In genomic region chr1:30083800-30084464, GRCh38 we compare ENCODE assay signal across 10 cellular contexts.
A peak's percentile ranks its signal among the peaks of the same experiment; 100 is the strongest.
DNase-seq lines count a peak whose midpoint lies in the region; ATAC-seq, FAIRE-seq and TF ChIP-seq lines count a peak whose summit lies in the region.
"Had no signal": no experiment of that assay in that cellular context is flagged by ENCODE, and none has a peak within 500 bp of the region (broad histone marks: within the 10 kb centered on the region; RNA-seq: fewer than 3 reads in every experiment).

No MANE protein-coding gene starts in this region.

- intact Hi-C loops in endothelial cell of umbilical vein (cut with micrococcal nuclease) (loop anchor here (1.0 to 5.0 kb wide), 7 partner anchors 109 to 848 kb away; partner anchors contain the start of gene PTPRU), mucosa of descending colon (cut with DNase I, micrococcal nuclease) (loop anchor here in 1 of 2 donors (10.0 kb wide), 1 partner anchor 839 kb away; no protein-coding TSS in a partner anchor)
- intact Hi-C loops in CD4-positive, alpha-beta memory T cell (cut with micrococcal nuclease): no loop called here

- H3K27me3 Mint-ChIP-seq in CD4-positive, alpha-beta memory T cell: peaks cover 19 to 48% of the 10 kb centered on the region in 2 donors

- no peaks in the 10 kb centered on the region for H4K20me1 ChIP-seq in endothelial cell of umbilical vein (replicated peaks; ENCODE audit: control insufficient read depth, extremely low read depth, insufficient read depth, low read length)

- peaks cover 17% of the 10 kb centered on the region for H3K4me1 ChIP-seq in endothelial cell of umbilical vein (ENCODE audit: control insufficient read depth, extremely low read depth, insufficient read depth, low read length)
- peaks cover 3% of the 10 kb centered on the region for H3K4me1 ChIP-seq in mucosa of descending colon (ENCODE audit: low read depth)
- H3K4me1 ChIP-seq in CD4-positive, alpha-beta memory T cell (ENCODE audit: insufficient read depth, low read length): no peaks in the 10 kb centered on the region

- H3K79me2 ChIP-seq in endothelial cell of umbilical vein (ENCODE audit: control insufficient read depth, insufficient read depth, low read length): no peaks in the 10 kb centered on the region

- DNase-seq in ACHN (peak; percentile 77), MG63 (peak; percentile 38), endothelial cell of umbilical vein (ENCODE audit: low read depth, low spot score) (peak; percentile 82), mucosa of descending colon (peak in 1 of 3 donors; percentile 13), DMS 273 (lab: John Stamatoyannopoulos, UW; ENCODE audit: unreplicated experiment) (no peak), C1 segment of cervical spinal cord (lab: John Stamatoyannopoulos, UW) (no peak), putamen (ENCODE audit: low spot score) (no peak)
- no peak for DNase-seq in CD4-positive, alpha-beta memory T cell
- DNase-seq: CD4-positive, CD25-positive, alpha-beta regulatory T cell; NCI-H774 had no signal

- CTCF ChIA-PET in endothelial cell of umbilical vein (lab: Charles Lee): interaction anchor here (0.9 to 2.5 kb wide), 6 partner anchors 9 to 703 kb away, joined by 3 to 16 read pairs (median 4); no protein-coding TSS in a partner anchor
- CTCF ChIA-PET in CD4-positive, alpha-beta memory T cell (lab: Charles Lee; ENCODE audit: partially characterized antibody): no interaction called here

- peak overlapping the region; percentile 12 for H3K9ac ChIP-seq in endothelial cell of umbilical vein (replicated peaks; ENCODE audit: extremely low read depth, insufficient read depth, low read length)

- no peaks in the 10 kb centered on the region for H3K36me3 ChIP-seq in MG63
- no peaks in the 10 kb centered on the region for H3K36me3 ChIP-seq in endothelial cell of umbilical vein (ENCODE audit: control insufficient read depth in 2 of 2, extremely low read depth in 1 of 2, insufficient read depth in 2 of 2, low read length in 2 of 2)
- no peaks in the 10 kb centered on the region for H3K36me3 ChIP-seq in mucosa of descending colon (ENCODE audit: low read depth)
- H3K36me3 ChIP-seq in CD4-positive, alpha-beta memory T cell (ENCODE audit: insufficient read depth, low read length): no peaks in the 10 kb centered on the region

- peak; percentile 87 for FAIRE-seq in endothelial cell of umbilical vein (lab: Jason Lieb, UNC)

- TF ChIP-seq CTCF in endothelial cell of umbilical vein (IDR thresholded peaks at IDR 0.05; ENCODE audit: extremely low read depth in 1 of 2, insufficient read depth in 1 of 2, low read depth in 1 of 2, low read length in 2 of 2): no peak
- no peak for TF ChIP-seq CTCF in mucosa of descending colon (IDR thresholded peaks at IDR 0.05)

- peak overlapping the region; percentile 71 for H2AFZ ChIP-seq in endothelial cell of umbilical vein (ENCODE audit: low read depth, low read length)

- no TSS peak for BruUV-seq in endothelial cell of umbilical vein (replicated peaks; lab: Mats Ljungman, UMichigan)

- H3K9me3 ChIP-seq in MG63 (no peaks in the 10 kb centered on the region), endothelial cell of umbilical vein (replicated peaks; ENCODE audit: control insufficient read depth, insufficient read depth, low read length) (no peaks in the 10 kb centered on the region), mucosa of descending colon (no peaks in the 10 kb centered on the region)
- no peaks in the 10 kb centered on the region for H3K9me3 ChIP-seq in CD4-positive, alpha-beta memory T cell (ENCODE audit: control insufficient read depth in 1 of 2, low read length in 2 of 2)

- TF ChIP-seq POLR2A in endothelial cell of umbilical vein (IDR thresholded peaks at IDR 0.05; ENCODE audit: low read depth, low read length): no peak

- peak overlapping the region; percentile 68 for H3K4me2 ChIP-seq in endothelial cell of umbilical vein (ENCODE audit: insufficient read depth, low read length)

- dilution Hi-C loops in endothelial cell of umbilical vein (cut with MboI; ENCODE audit: extremely low pct_ligation_motif_present, low sequenced_read_pairs): loop anchor here (25.0 kb wide), 1 partner anchor 847 kb away; the partner anchor contains the start of genes MECR and PTPRU

- ATAC-seq in mucosa of descending colon: peak; percentile 40

- H3K9me1 ChIP-seq in endothelial cell of umbilical vein (replicated peaks; ENCODE audit: control insufficient read depth, extremely low read depth, insufficient read depth, low read length): no peaks in the 10 kb centered on the region

- H3K4me3 Mint-ChIP-seq in CD4-positive, alpha-beta memory T cell: no peak overlapping the region
- H3K4me3 Mint-ChIP-seq: CD4-positive, CD25-positive, alpha-beta regulatory T cell had no signal

- POLR2A ChIA-PET in endothelial cell of umbilical vein (lab: Charles Lee): no interaction called here
- POLR2A ChIA-PET in CD4-positive, alpha-beta memory T cell (lab: Charles Lee; ENCODE audit: partially characterized antibody): no interaction called here

- H3K27me3 ChIP-seq in MG63 (no peaks in the 10 kb centered on the region), endothelial cell of umbilical vein (ENCODE audit: control insufficient read depth in 2 of 2, insufficient read depth in 2 of 2, low read length in 2 of 2) (no peaks in the 10 kb centered on the region)
- no peaks in the 10 kb centered on the region for H3K27me3 ChIP-seq in CD4-positive, alpha-beta memory T cell (ENCODE audit: insufficient read depth, low read length)

- peak overlapping the region; percentile 77 for H3K27ac ChIP-seq in endothelial cell of umbilical vein (ENCODE audit: insufficient read depth, low read depth, low read length)
- no peak overlapping the region for H3K27ac ChIP-seq in CD4-positive, alpha-beta memory T cell (ENCODE audit: low read depth, low read length)

- no peaks in the 10 kb centered on the region for H3K36me3 Mint-ChIP-seq in CD4-positive, alpha-beta memory T cell
- H3K36me3 Mint-ChIP-seq: CD4-positive, CD25-positive, alpha-beta regulatory T cell had no signal

- in situ Hi-C loops in ACHN (cut with HindIII; ENCODE audit: low pct_ligation_motif_present, low pct_unique_long_range_greater_than_20kb, low sequenced_read_pairs): no loop called here

- no peak overlapping the region for H3K27ac Mint-ChIP-seq in CD4-positive, alpha-beta memory T cell
- H3K27ac Mint-ChIP-seq: CD4-positive, CD25-positive, alpha-beta regulatory T cell had no signal

- H3K9me3 Mint-ChIP-seq in CD4-positive, alpha-beta memory T cell: no peaks in the 10 kb centered on the region

- peaks cover 0 to 4% (median under 1%) of the 10 kb centered on the region in 4 donors for H3K4me1 Mint-ChIP-seq in CD4-positive, alpha-beta memory T cell

- H3K4me3 ChIP-seq in MG63 (no peak overlapping the region), endothelial cell of umbilical vein (replicated peaks in 1 of 3; ENCODE audit: insufficient read depth in 1 of 3, low read depth in 1 of 3, low read length in 3 of 3) (no peak overlapping the region), mucosa of descending colon (no peak overlapping the region)
- no peak overlapping the region for H3K4me3 ChIP-seq in CD4-positive, alpha-beta memory T cell (ENCODE audit: low read length in 2 of 2)

TF ChIP-seq in endothelial cell of umbilical vein, 7 proteins besides CTCF, POLR2A, EP300 and RAD21:
- no peak for TF ChIP-seq MYC (IDR thresholded peaks at IDR 0.05; ENCODE audit: low read depth, low read length)
- TF ChIP-seq FOS (IDR thresholded peaks at IDR 0.05; ENCODE audit: borderline replicate concordance, insufficient read depth, low read length): peak; percentile 43
- TF ChIP-seq JUN (IDR thresholded peaks at IDR 0.05; ENCODE audit: borderline replicate concordance, insufficient read depth, insufficient read length, low read depth): peak; percentile 88
- no peak for TF ChIP-seq GATA2 (IDR thresholded peaks at IDR 0.05; ENCODE audit: insufficient read depth, insufficient read length, low read depth, low read length)
- peak; percentile 25 for TF ChIP-seq POLR2AphosphoS5 (IDR thresholded peaks at IDR 0.05; ENCODE audit: insufficient read depth, low read depth, low read length)

Comparison
In these comparisons a context has a peak if more than half of its experiments do, and no peak if none do; other contexts are left out.
1. DNase-seq: peak in ACHN (single experiment), MG63 (single experiment) and endothelial cell of umbilical vein (single experiment); none in DMS 273 (single experiment), C1 segment of cervical spinal cord (0 of 14), putamen (single experiment) and CD4-positive, alpha-beta memory T cell (0 of 5).